Comparison of ENCODE assay signal across 8 cellular contexts in the genomic region with DNA sequence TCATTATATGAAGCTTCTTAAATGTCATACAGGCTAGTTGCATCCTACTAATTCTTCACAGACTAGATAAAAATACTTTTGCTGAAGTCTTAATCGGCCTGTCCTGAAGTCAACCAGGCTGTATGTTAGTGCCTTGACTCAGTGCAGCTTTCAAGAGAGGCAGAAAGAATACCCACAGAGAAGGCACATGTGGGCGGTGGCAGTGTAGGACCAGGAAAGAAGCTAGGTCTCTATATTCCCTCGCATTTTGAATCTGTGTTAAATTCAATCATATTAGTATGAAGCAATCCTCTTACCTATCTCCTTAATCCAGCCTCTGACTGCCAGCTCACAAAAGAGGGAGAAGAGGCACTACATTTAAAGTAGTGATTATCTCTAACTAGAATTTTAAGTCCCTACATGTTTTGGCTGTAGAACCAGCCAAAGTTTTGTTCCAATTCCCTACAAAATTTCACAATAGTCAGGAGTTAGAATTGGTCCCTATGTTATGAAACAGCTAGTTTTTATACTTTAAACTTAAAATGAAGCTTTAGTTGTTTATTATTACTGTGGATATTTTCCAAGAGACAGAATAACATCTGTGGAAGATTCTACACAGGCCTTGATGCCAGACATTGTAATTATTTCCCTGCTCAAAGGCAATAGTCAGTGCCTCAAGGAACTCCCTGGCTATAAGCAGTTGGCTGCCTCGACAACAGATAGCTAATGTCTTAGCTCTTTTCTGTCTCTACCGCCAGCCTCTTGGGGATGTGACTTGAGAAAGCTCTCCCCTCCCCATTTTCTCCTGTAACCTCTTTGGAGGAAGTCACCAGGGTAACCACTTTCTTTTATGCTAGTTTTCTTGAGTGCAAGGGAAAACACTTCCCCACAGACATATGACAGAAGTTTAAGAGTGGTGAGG. TPM values are rescaled to one million over a fixed set of nuclear protein-coding genes. Genes with fewer than 3 reads are reported as not detected.
A peak's percentile ranks its signal among the peaks of the same experiment; 100 is the strongest.
DNase-seq lines count a peak whose midpoint lies in the region; ATAC-seq and TF ChIP-seq lines count a peak whose summit lies in the region.

No MANE protein-coding gene starts in this region.

- H3K27ac ChIP-seq in right lobe of liver: peak overlapping the region in 2 of 3 donors; percentile 59 to 93
- peak overlapping the region; percentile 76 to 85 for H3K27ac ChIP-seq in tibial artery
- H3K27ac ChIP-seq in RWPE1: no peak overlapping the region

- H3K9me3 ChIP-seq in right lobe of liver: no peaks in the 10 kb centered on the region
- no peaks in the 10 kb centered on the region for H3K9me3 ChIP-seq in tibial artery

- ATAC-seq in right lobe of liver: peak in 1 of 4 donors; percentile 4

- H3K4me3 Mint-ChIP-seq in activated T-cell treated with anti-CD3 and anti-CD28 coated beads, Interleukin-2, amount 50 U/mL, for 24 hours: no peak overlapping the region
- peak overlapping the region; percentile 58 for H3K4me3 Mint-ChIP-seq in activated naive CD8-positive, alpha-beta T cell

- intact Hi-C loops in right lobe of liver (cut with DNase I) (no loop called here), tibial artery (cut with DNase I; ENCODE audit: low total_unique reads) (no loop called here), posterior cingulate gyrus (cut with DNase I) (no loop called here)

- H3K9me3 Mint-ChIP-seq in activated T-cell treated with anti-CD3 and anti-CD28 coated beads, Interleukin-2, amount 50 U/mL, for 24 hours: no peaks in the 10 kb centered on the region
- no peaks in the 10 kb centered on the region for H3K9me3 Mint-ChIP-seq in activated naive CD8-positive, alpha-beta T cell (ENCODE audit: low read depth)

- 43% methylated on average over 5 of the region's 5 CpGs for WGBS in right lobe of liver (ENCODE audit: insufficient coverage, low coverage, low lambda C conversion rate, missing lambda C conversion rate)

- peak overlapping the region; percentile 72 for H3K27ac Mint-ChIP-seq in activated T-cell treated with anti-CD3 and anti-CD28 coated beads, Interleukin-2, amount 50 U/mL, for 24 hours
- H3K27ac Mint-ChIP-seq in activated naive CD8-positive, alpha-beta T cell: peak overlapping the region; percentile 78

- peaks cover 92% of the 10 kb centered on the region for H3K4me1 Mint-ChIP-seq in activated T-cell treated with anti-CD3 and anti-CD28 coated beads, Interleukin-2, amount 50 U/mL, for 24 hours (ENCODE audit: low read depth)
- H3K4me1 Mint-ChIP-seq in activated naive CD8-positive, alpha-beta T cell (ENCODE audit: low read depth): peaks cover 92% of the 10 kb centered on the region

- H3K4me1 ChIP-seq in right lobe of liver (peaks cover 3 to 73% (median 33%) of the 10 kb centered on the region in 4 donors), tibial artery (peaks cover 0 to 83% (median 80%) of the 10 kb centered on the region in 4 donors)

- H3K36me3 Mint-ChIP-seq in activated T-cell treated with anti-CD3 and anti-CD28 coated beads, Interleukin-2, amount 50 U/mL, for 24 hours (ENCODE audit: low read depth): peaks cover 39% of the 10 kb centered on the region
- H3K36me3 Mint-ChIP-seq in activated naive CD8-positive, alpha-beta T cell: peaks cover 5% of the 10 kb centered on the region

- POLR2A ChIA-PET in RWPE1 (lab: Yijun Ruan, JAX; ENCODE audit: low non-redundant PET): interaction anchor here (0.6 kb wide), 1 partner anchor 15 kb away, joined by 3 read pairs; no protein-coding TSS in a partner anchor

- TF ChIP-seq CTCF in right lobe of liver (IDR thresholded peaks at IDR 0.05): no peak
- no peak for TF ChIP-seq CTCF in tibial artery (IDR thresholded peaks at IDR 0.05)
- TF ChIP-seq CTCF in RWPE1 (conservative IDR thresholded peaks at IDR 0.05; ENCODE audit: low read depth): no peak

- no peaks in the 10 kb centered on the region for H3K27me3 Mint-ChIP-seq in activated T-cell treated with anti-CD3 and anti-CD28 coated beads, Interleukin-2, amount 50 U/mL, for 24 hours
- no peaks in the 10 kb centered on the region for H3K27me3 Mint-ChIP-seq in activated naive CD8-positive, alpha-beta T cell

- CTCF ChIA-PET in RWPE1 (lab: Yijun Ruan, JAX): no interaction called here

- no peak overlapping the region for H3K4me3 ChIP-seq in right lobe of liver
- H3K4me3 ChIP-seq in tibial artery: no peak overlapping the region

- H3K36me3 ChIP-seq in right lobe of liver (no peaks in the 10 kb centered on the region), tibial artery (no peaks in the 10 kb centered on the region)

- TF ChIP-seq POLR2A in right lobe of liver (IDR thresholded peaks at IDR 0.05): no peak

- no peak for DNase-seq in activated T-cell treated with anti-CD3 and anti-CD28 coated beads, Interleukin-2, amount 50 U/mL, for 24 hours
- DNase-seq in activated T-cell treated with anti-CD3 and anti-CD28 coated beads, Interleukin-2, amount 50 U/mL, for 1 hour: no peak
- DNase-seq in right lobe of liver: no peak
- DNase-seq in tibial artery: peak in 1 of 2 donors; percentile 45
- no peak for DNase-seq in GM19238 (ENCODE audit: insufficient read length, low spot score)
- no peak for DNase-seq in RWPE1 (ENCODE audit: low spot score)
- no peak for DNase-seq in posterior cingulate gyrus

- H3K27me3 ChIP-seq in right lobe of liver (no peaks in the 10 kb centered on the region), tibial artery (no peaks in the 10 kb centered on the region)

RNA-seq across cellular contexts. Expression of a gene that starts 31.9 kb away (rescaled TPM):
- 10 to 100 TPM in 4 of 6 experiments, 1 to 10 TPM in 2; 8.4 to 16.2 (median 11.3) TPM for total RNA-seq in right lobe of liver
